Comparison of ENCODE assay signal across 24 cellular contexts in genomic region chr2:28772351-28772750, GRCh38. TPM values are rescaled to one million over a fixed set of nuclear protein-coding genes. Genes with fewer than 3 reads are reported as not detected.
"Had no signal": no experiment of that assay in that cellular context is flagged by ENCODE, and none has a peak within 500 bp of the region (broad histone marks: within the 10 kb centered on the region; RNA-seq: fewer than 3 reads in every experiment).

No MANE protein-coding gene starts in this region.

- H3K36me3 ChIP-seq: ovary, thyroid gland had no signal

- H3K9me3 ChIP-seq: ovary, stomach, thyroid gland, upper lobe of left lung had no signal

- H3K4me3 ChIP-seq: lung, ovary, smooth muscle cell, stomach, thyroid gland, upper lobe of left lung had no signal

- H3K27ac ChIP-seq: coronary artery, ovary, stomach, thyroid gland, upper lobe of left lung had no signal

- H3K36me3 Mint-ChIP-seq: natural killer cell had no signal

- DNase-seq: dermis blood vessel endothelial cell; effector memory CD8-positive, alpha-beta T cell; erythroblast; head of caudate nucleus; kidney; natural killer cell; occipital lobe; ovary; posterior cingulate gyrus; stimulated activated CD4-positive, alpha-beta T cell treated with anti-CD3 and anti-CD28 coated beads, Interleukin-12 subunit alpha, Interleukin-12 subunit beta, amount 100 ng/mL, for 4 hours; stimulated activated CD4-positive, alpha-beta T cell treated with anti-CD3 and anti-CD28 coated beads, Interleukin-1b, Interleukin-23, amount 100 ng/mL, for 48 hours; stimulated activated CD4-positive, alpha-beta T cell treated with anti-CD3 and anti-CD28 coated beads, Interleukin-4, amount 100 ng/mL, for 1 hour; stimulated activated CD8-positive, alpha-beta memory T cell treated with anti-CD3 and anti-CD28 coated beads, Interleukin-4, amount 100 ng/mL, for 48 hours; stimulated activated naive CD4-positive, alpha-beta T cell treated with Interleukin-2 at 50 U/mL for 16 hours; stomach; thyroid gland; upper lobe of left lung had no signal

- ATAC-seq: effector memory CD8-positive, alpha-beta T cell; left lobe of liver; natural killer cell; sciatic nerve had no signal

- H3K9me3 Mint-ChIP-seq: effector memory CD8-positive, alpha-beta T cell; memory B cell; natural killer cell had no signal

- H3K4me3 Mint-ChIP-seq: memory B cell, natural killer cell had no signal

- H3K27me3 ChIP-seq: ovary, stomach, thyroid gland, upper lobe of left lung had no signal

- H3K4me2 ChIP-seq: smooth muscle cell had no signal

- H3K27me3 Mint-ChIP-seq: effector memory CD8-positive, alpha-beta T cell; memory B cell had no signal

RNA-seq across cellular contexts. Expression of gene SPDYA, which starts 38.3 kb away (rescaled TPM):
- total RNA-seq: glomerular endothelial cell had no signal
